In the genomic region with DNA sequence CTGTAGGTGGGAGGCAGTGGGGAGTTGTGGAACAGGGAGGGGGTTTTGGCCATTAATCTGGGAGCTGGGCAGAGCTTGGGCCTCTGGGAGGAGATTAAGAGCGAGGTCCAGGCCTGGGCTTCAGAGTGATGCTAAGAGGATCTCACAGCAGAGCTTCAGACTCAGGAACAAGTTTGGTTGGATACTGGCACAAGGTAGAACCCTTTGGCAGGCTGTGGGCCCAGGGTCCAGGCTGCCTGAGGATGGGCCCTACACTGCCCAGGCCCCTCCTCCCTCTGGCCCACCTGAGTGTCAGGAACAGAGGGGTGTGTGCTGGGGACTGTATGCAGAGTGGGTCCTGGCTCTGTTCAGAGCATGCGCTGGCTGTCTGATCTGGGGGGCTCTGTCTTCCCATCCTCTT, we compare ENCODE assay signal across 17 cellular contexts.
DNase-seq lines count a peak whose midpoint lies in the region; ATAC-seq and TF ChIP-seq lines count a peak whose summit lies in the region.
"Had no signal": no experiment of that assay in that cellular context is flagged by ENCODE, and none has a peak within 500 bp of the region (broad histone marks: within the 10 kb centered on the region; RNA-seq: fewer than 3 reads in every experiment).

No MANE protein-coding gene starts in this region.

- no peak overlapping the region for H3K27ac ChIP-seq in osteoblast (ENCODE audit: low read depth, low read length)

- no peaks in the 10 kb centered on the region for H4K20me1 ChIP-seq in osteoblast (ENCODE audit: insufficient read depth, low read length)

- H3K4me2 ChIP-seq in osteoblast (ENCODE audit: insufficient read depth, low read length), result no peak overlapping the region
- H3K4me2 ChIP-seq: GM23338 had no signal

- no peak overlapping the region for H3K4me3 Mint-ChIP-seq in activated CD4-positive, alpha-beta T cell treated with anti-CD3 and anti-CD28 coated beads for 36 hours
- H3K4me3 Mint-ChIP-seq: CD4-positive, CD25-positive, alpha-beta regulatory T cell; CD8-positive, alpha-beta memory T cell; GM23338; HFFc6; IgD-negative memory B cell had no signal

- no peak overlapping the region for H3K27ac Mint-ChIP-seq in activated CD4-positive, alpha-beta T cell treated with anti-CD3 and anti-CD28 coated beads for 36 hours
- H3K27ac Mint-ChIP-seq: CD4-positive, CD25-positive, alpha-beta regulatory T cell; CD8-positive, alpha-beta memory T cell; GM23338; HFFc6; IgD-negative memory B cell had no signal

- peaks cover 4% of the 10 kb centered on the region for H3K27me3 Mint-ChIP-seq in activated CD4-positive, alpha-beta T cell treated with anti-CD3 and anti-CD28 coated beads for 36 hours
- H3K27me3 Mint-ChIP-seq: CD4-positive, CD25-positive, alpha-beta regulatory T cell had no signal

- H3K36me3 ChIP-seq in osteoblast (ENCODE audit: insufficient read depth, low read length), result no peaks in the 10 kb centered on the region
- H3K36me3 ChIP-seq: BE2C had no signal

- H3K4me1 Mint-ChIP-seq in activated CD4-positive, alpha-beta T cell treated with anti-CD3 and anti-CD28 coated beads for 36 hours, result no peaks in the 10 kb centered on the region
- H3K4me1 Mint-ChIP-seq: CD4-positive, CD25-positive, alpha-beta regulatory T cell; CD8-positive, alpha-beta memory T cell; GM23338; IgD-negative memory B cell had no signal

- H3K4me1 ChIP-seq in osteoblast (ENCODE audit: insufficient read depth, low read length), result no peaks in the 10 kb centered on the region
- H3K4me1 ChIP-seq: BE2C had no signal

- CTCF ChIA-PET in activated CD4-positive, alpha-beta T cell treated with anti-CD3 and anti-CD28 coated beads for 36 hours (lab: Charles Lee), result no interaction called here

- H3K27me3 ChIP-seq in osteoblast (ENCODE audit: insufficient read depth, low read length), result peaks cover 15% of the 10 kb centered on the region
- H3K27me3 ChIP-seq: BE2C had no signal

- intact Hi-C loops in activated CD4-positive, alpha-beta T cell treated with anti-CD3 and anti-CD28 coated beads for 36 hours (cut with DNase I, micrococcal nuclease), result no loop called here

- no peaks in the 10 kb centered on the region for H3K36me3 Mint-ChIP-seq in activated CD4-positive, alpha-beta T cell treated with anti-CD3 and anti-CD28 coated beads for 36 hours (ENCODE audit: low read depth)
- H3K36me3 Mint-ChIP-seq: CD4-positive, CD25-positive, alpha-beta regulatory T cell; CD8-positive, alpha-beta memory T cell; IgD-negative memory B cell had no signal

- no peak overlapping the region for H2AFZ ChIP-seq in osteoblast (ENCODE audit: low read length)
- H2AFZ ChIP-seq: GM23338 had no signal

- H3K4me3 ChIP-seq in osteoblast (ENCODE audit: insufficient read depth, low read length), result no peak overlapping the region
- H3K4me3 ChIP-seq: GM23338 had no signal

- DNase-seq in ecto neural progenitor cell (ENCODE audit: low spot score), result peak; percentile 8
- DNase-seq in islet precursor cell, result peak; percentile 26
- peak; percentile 4 for DNase-seq in osteoblast (ENCODE audit: insufficient read length, low spot score, missing footprints)
- no peak for DNase-seq in activated CD4-positive, alpha-beta T cell treated with anti-CD3 and anti-CD28 coated beads for 36 hours
- no peak for DNase-seq in D341Med (ENCODE audit: low spot score)
- DNase-seq: ACHN; BE2C; C1 segment of cervical spinal cord; CD4-positive, CD25-positive, alpha-beta regulatory T cell; CD8-positive, alpha-beta memory T cell; COR-L47; HFFc6 had no signal

- POLR2A ChIA-PET in activated CD4-positive, alpha-beta T cell treated with anti-CD3 and anti-CD28 coated beads for 36 hours (lab: Charles Lee), result no interaction called here

- H3K79me2 ChIP-seq in osteoblast (ENCODE audit: insufficient read depth, low read length), result no peaks in the 10 kb centered on the region

- ATAC-seq in activated CD4-positive, alpha-beta T cell treated with anti-CD3 and anti-CD28 coated beads for 36 hours, result no peak
- no peak for ATAC-seq in HG03097 (IDR thresholded peaks at IDR 0.05; ENCODE audit: low FRiP score, unreplicated experiment)
- ATAC-seq: GM23338, HCT116, HepG2 had no signal

- H3K9me3 Mint-ChIP-seq in activated CD4-positive, alpha-beta T cell treated with anti-CD3 and anti-CD28 coated beads for 36 hours (ENCODE audit: low read depth), result no peaks in the 10 kb centered on the region
- H3K9me3 Mint-ChIP-seq: HFFc6, IgD-negative memory B cell had no signal

- TF ChIP-seq CTCF in osteoblast (IDR thresholded peaks at IDR 0.05; ENCODE audit: extremely low read depth, low read depth, low read length), result no peak

- H3K9me3 ChIP-seq in osteoblast (ENCODE audit: low read depth, low read length), result no peaks in the 10 kb centered on the region
- H3K9me3 ChIP-seq: BE2C had no signal

Comparison
In these comparisons a context has a peak if more than half of its experiments do, and no peak if none do; other contexts are left out.
1. DNase-seq: peak in ecto neural progenitor cell (single experiment), islet precursor cell (single experiment) and osteoblast (single experiment); none in activated CD4-positive, alpha-beta T cell treated with anti-CD3 and anti-CD28 coated beads for 36 hours (single experiment) and D341Med (single experiment).